Comparison of ENCODE assay signal across 8 cellular contexts in genomic region chr10:79285315-79286185, GRCh38.
A peak's percentile ranks its signal among the peaks of the same experiment; 100 is the strongest.
DNase-seq lines count a peak whose midpoint lies in the region; ATAC-seq, FAIRE-seq and TF ChIP-seq lines count a peak whose summit lies in the region.

No MANE protein-coding gene starts in this region.

- peak overlapping the region; percentile 99 for H3K27ac Mint-ChIP-seq in stimulated activated memory B cell treated with anti-CD40 and anti-IgM and Interleukin-4, amounts not matched to agents 10 μg/mL and 1 μg/mL and 100 μg/mL, for 72 hours

- in situ Hi-C loops in KBM-7 (cut with MboI; ENCODE audit: low pct_unique_long_range_greater_than_20kb, low sequenced_read_pairs): no loop called here

- H3K4me3 Mint-ChIP-seq in stimulated activated memory B cell treated with anti-CD40 and anti-IgM and Interleukin-4, amounts not matched to agents 10 μg/mL and 1 μg/mL and 100 μg/mL, for 72 hours: peak overlapping the region; percentile 71

- TF ChIP-seq CTCF in prostate gland (IDR thresholded peaks at IDR 0.05): no peak

- H3K4me1 ChIP-seq in duodenal mucosa (ENCODE audit: control insufficient read depth in 1 of 2, insufficient read depth in 2 of 2, low read length in 2 of 2): peaks cover 28 to 37% of the 10 kb centered on the region in 2 donors
- H3K4me1 ChIP-seq in prostate gland (replicated peaks): no peaks in the 10 kb centered on the region

- H3K27me3 ChIP-seq in duodenal mucosa (ENCODE audit: control insufficient read depth in 1 of 2, insufficient read depth in 2 of 2, low read length in 2 of 2) (no peaks in the 10 kb centered on the region), prostate gland (replicated peaks; ENCODE audit: insufficient read depth) (no peaks in the 10 kb centered on the region)

- H3K36me3 ChIP-seq in duodenal mucosa (ENCODE audit: control insufficient read depth in 1 of 2, insufficient read depth in 2 of 2, low read length in 2 of 2) (peaks cover 19 to 64% of the 10 kb centered on the region in 2 donors), prostate gland (no peaks in the 10 kb centered on the region)

- peaks cover 100% of the 10 kb centered on the region for H3K4me1 Mint-ChIP-seq in stimulated activated memory B cell treated with anti-CD40 and anti-IgM and Interleukin-4, amounts not matched to agents 10 μg/mL and 1 μg/mL and 100 μg/mL, for 72 hours

- peaks cover 64% of the 10 kb centered on the region for H3K36me3 Mint-ChIP-seq in stimulated activated memory B cell treated with anti-CD40 and anti-IgM and Interleukin-4, amounts not matched to agents 10 μg/mL and 1 μg/mL and 100 μg/mL, for 72 hours

- no peak for FAIRE-seq in GM12892 (lab: Jason Lieb, UNC)

- DNase-seq in GM12892 (ENCODE audit: insufficient read length) (peak; percentile 73), KBM-7 (peak; percentile 19), prostate gland (ENCODE audit: low spot score) (no peak), GDM1 (lab: John Stamatoyannopoulos, UW) (no peak), iPS-NIHi11 (ENCODE audit: low spot score) (no peak)

- H3K9me3 ChIP-seq in duodenal mucosa (ENCODE audit: control insufficient read depth in 1 of 2, low read length in 2 of 2): no peaks in the 10 kb centered on the region
- no peaks in the 10 kb centered on the region for H3K9me3 ChIP-seq in prostate gland

- WGBS in prostate gland: 73% methylated on average over 12 of the region's 12 CpGs

- intact Hi-C loops in prostate gland (cut with DNase I): no loop called here

- ATAC-seq in GM21515 (IDR thresholded peaks at IDR 0.05; ENCODE audit: unreplicated experiment): peak; percentile 63
- ATAC-seq in stimulated activated memory B cell treated with anti-CD40 and anti-IgM and Interleukin-4, amounts not matched to agents 10 μg/mL and 1 μg/mL and 100 μg/mL, for 72 hours: peak; percentile 77

- no peaks in the 10 kb centered on the region for H3K9me3 Mint-ChIP-seq in stimulated activated memory B cell treated with anti-CD40 and anti-IgM and Interleukin-4, amounts not matched to agents 10 μg/mL and 1 μg/mL and 100 μg/mL, for 72 hours

- H3K27me3 Mint-ChIP-seq in stimulated activated memory B cell treated with anti-CD40 and anti-IgM and Interleukin-4, amounts not matched to agents 10 μg/mL and 1 μg/mL and 100 μg/mL, for 72 hours: no peaks in the 10 kb centered on the region

- TF ChIP-seq POLR2A in GM12892 (IDR thresholded peaks at IDR 0.05; ENCODE audit: low read depth, low read length) (peak; percentile 63), prostate gland (IDR thresholded peaks at IDR 0.05) (no peak)

- H3K9ac ChIP-seq in duodenal mucosa (ENCODE audit: low read depth in 1 of 2, low read length in 2 of 2): peak overlapping the region; percentile 20 to 55

- H3K4me3 ChIP-seq in duodenal mucosa (ENCODE audit: low read depth in 1 of 2, low read length in 2 of 2) (peak overlapping the region; percentile 24 to 40), prostate gland (no peak overlapping the region)

- H3K27ac ChIP-seq in duodenal mucosa (ENCODE audit: low read depth, low read length) (peak overlapping the region; percentile 17), prostate gland (peak overlapping the region in 1 of 2 donors; percentile 26)

Comparison
In these comparisons a context has a peak if more than half of its experiments do, and no peak if none do; other contexts are left out.
1. DNase-seq: peak in GM12892 (single experiment) and KBM-7 (single experiment); none in prostate gland (single experiment), GDM1 (single experiment) and iPS-NIHi11 (single experiment).
2. H3K4me3 ChIP-seq: peak in duodenal mucosa (2 of 2); none in prostate gland (0 of 2).